ENCODE assay signal across 23 cellular contexts in genomic region chrX:84240848-84241565, GRCh38.
"Had no signal": no experiment of that assay in that cellular context is flagged by ENCODE, and none has a peak within 500 bp of the region (broad histone marks: within the 10 kb centered on the region; RNA-seq: fewer than 3 reads in every experiment).

No MANE protein-coding gene starts in this region.

- DNase-seq: dorsolateral prefrontal cortex; effector CD4-positive, alpha-beta T cell; foreskin keratinocyte; heart left ventricle; kidney glomerular epithelial cell; left ventricle myocardium superior; lower lobe of right lung; naive thymus-derived CD8-positive, alpha-beta T cell; nephron progenitor cell; nucleus accumbens; posterior cingulate gyrus; psoas muscle; right cardiac atrium; sigmoid colon; spleen; stimulated activated CD4-positive, alpha-beta T cell treated with anti-CD3 and anti-CD28 coated beads, Interleukin-2, amount 100 ng/mL, for 48 hours; stimulated activated naive B cell treated with anti-CD40 and anti-IgM and Interleukin-4, amounts not matched to agents 10 μg/mL and 1 μg/mL and 100 μg/mL, for 72 hours had no signal

- H3K36me3 ChIP-seq: gastroesophageal sphincter, heart left ventricle, lower lobe of right lung, sigmoid colon, spleen, thoracic aorta, tibial nerve, vagina had no signal

- ATAC-seq: foreskin keratinocyte; gastroesophageal sphincter; heart left ventricle; left ventricle myocardium superior; lower lobe of right lung; naive thymus-derived CD8-positive, alpha-beta T cell; psoas muscle; right cardiac atrium; stimulated activated naive B cell treated with anti-CD40 and anti-IgM and Interleukin-4, amounts not matched to agents 10 μg/mL and 1 μg/mL and 100 μg/mL, for 72 hours had no signal

- H3K4me1 ChIP-seq: foreskin keratinocyte, gastroesophageal sphincter, heart left ventricle, lower lobe of right lung, psoas muscle, sigmoid colon, spleen, tibial nerve, vagina had no signal

- H3K4me2 ChIP-seq: hepatocyte had no signal

- H3K9me3 ChIP-seq: gastroesophageal sphincter, heart left ventricle, lower lobe of right lung, psoas muscle, sigmoid colon, spleen, thoracic aorta, tibial nerve, vagina had no signal

- H2AFZ ChIP-seq: hepatocyte had no signal

- H3K4me3 ChIP-seq: dorsolateral prefrontal cortex, gastroesophageal sphincter, heart left ventricle, hepatocyte, lower lobe of right lung, psoas muscle, sigmoid colon, skin epidermis, spleen, thoracic aorta, tibial nerve, vagina had no signal

- H3K27me3 ChIP-seq: foreskin keratinocyte, gastroesophageal sphincter, heart left ventricle, hepatocyte, sigmoid colon, spleen, vagina had no signal

- H3K27ac ChIP-seq: dorsolateral prefrontal cortex, foreskin keratinocyte, gastroesophageal sphincter, heart left ventricle, hepatocyte, lower lobe of right lung, psoas muscle, sigmoid colon, skin epidermis, spleen, thoracic aorta, tibial nerve, vagina had no signal
